Comparison of ENCODE assay signal across 17 cellular contexts in genomic region chr2:191907545-191907944, GRCh38.
A peak's percentile ranks its signal among the peaks of the same experiment; 100 is the strongest.
DNase-seq lines count a peak whose midpoint lies in the region; ATAC-seq and TF ChIP-seq lines count a peak whose summit lies in the region.
"Had no signal": no experiment of that assay in that cellular context is flagged by ENCODE, and none has a peak within 500 bp of the region (broad histone marks: within the 10 kb centered on the region; RNA-seq: fewer than 3 reads in every experiment).

No MANE protein-coding gene starts in this region.

- intact Hi-C loops in left ventricle myocardium superior (cut with micrococcal nuclease), result loop anchor here (10.0 kb wide), 1 partner anchor 73 kb away; no protein-coding TSS in a partner anchor

- no peaks in the 10 kb centered on the region for H4K20me1 ChIP-seq in osteoblast (ENCODE audit: insufficient read depth, low read length)

- ATAC-seq in left ventricle myocardium superior (peak; percentile 89), HG02763 (IDR thresholded peaks at IDR 0.05; ENCODE audit: unreplicated experiment) (no peak), HG03442 (IDR thresholded peaks at IDR 0.05; ENCODE audit: unreplicated experiment) (no peak)
- ATAC-seq: activated CD8-positive, alpha-beta T cell treated with anti-CD3 and anti-CD28 coated beads, Interleukin-2, amount 10 ng/mL, durations not matched to agents 7 days and 5 days had no signal

- H3K36me3 ChIP-seq in osteoblast (ENCODE audit: insufficient read depth, low read length), result no peaks in the 10 kb centered on the region

- no peaks in the 10 kb centered on the region for H3K9me3 ChIP-seq in osteoblast (ENCODE audit: low read depth, low read length)
- H3K9me3 ChIP-seq: testis had no signal

- no peaks in the 10 kb centered on the region for H3K79me2 ChIP-seq in osteoblast (ENCODE audit: insufficient read depth, low read length)

- peak; percentile 18 for DNase-seq in ACHN
- peak; percentile 48 for DNase-seq in LHCN-M2 (ENCODE audit: low read depth)
- no peak for DNase-seq in choroid plexus epithelial cell (ENCODE audit: low read depth)
- no peak for DNase-seq in left ventricle myocardium superior
- DNase-seq in osteoblast (ENCODE audit: insufficient read length, low spot score, missing footprints), result no peak
- no peak for DNase-seq in RKO (ENCODE audit: low spot score)
- DNase-seq: activated CD8-positive, alpha-beta T cell treated with anti-CD3 and anti-CD28 coated beads, Interleukin-2, amount 10 ng/mL, durations not matched to agents 7 days and 5 days; central memory CD4-positive, alpha-beta T cell; GF-D8; islet precursor cell; NCI-H2029; NCI-H524 treated with DMSO at 0.1 percent for 48 hours; PC-9; stimulated activated CD4-positive, alpha-beta T cell treated with anti-CD3 and anti-CD28 coated beads, Interleukin-4, amount 100 ng/mL, for 1 hour; testis had no signal

- no peak overlapping the region for H2AFZ ChIP-seq in osteoblast (ENCODE audit: low read length)
- H2AFZ ChIP-seq: PC-9 had no signal

- no peak overlapping the region for H3K27ac ChIP-seq in osteoblast (ENCODE audit: low read depth, low read length)
- H3K27ac ChIP-seq: PC-9, testis had no signal

- H3K27me3 ChIP-seq in osteoblast (ENCODE audit: insufficient read depth, low read length), result no peaks in the 10 kb centered on the region
- H3K27me3 ChIP-seq: testis had no signal

- H3K4me1 ChIP-seq in osteoblast (ENCODE audit: insufficient read depth, low read length), result peaks cover 9% of the 10 kb centered on the region
- H3K4me1 ChIP-seq: testis had no signal

- H3K4me3 ChIP-seq in choroid plexus epithelial cell (ENCODE audit: low read depth, low read length) (no peak overlapping the region), osteoblast (ENCODE audit: insufficient read depth, low read length) (no peak overlapping the region)
- H3K4me3 ChIP-seq: PC-9, testis had no signal

- TF ChIP-seq CTCF in choroid plexus epithelial cell (conservative IDR thresholded peaks at IDR 0.05; ENCODE audit: low read depth, low read length), result peak; percentile 35
- TF ChIP-seq CTCF in osteoblast (IDR thresholded peaks at IDR 0.05; ENCODE audit: extremely low read depth, low read depth, low read length), result no peak

- in situ Hi-C loops in ACHN (cut with HindIII; ENCODE audit: low pct_ligation_motif_present, low pct_unique_long_range_greater_than_20kb, low sequenced_read_pairs), result no loop called here

- no peak overlapping the region for H3K4me2 ChIP-seq in osteoblast (ENCODE audit: insufficient read depth, low read length)
- H3K4me2 ChIP-seq: PC-9 had no signal

Comparison
In these comparisons a context has a peak if more than half of its experiments do, and no peak if none do; other contexts are left out.
1. DNase-seq: peak in ACHN (single experiment) and LHCN-M2 (single experiment); none in choroid plexus epithelial cell (single experiment), left ventricle myocardium superior (single experiment), osteoblast (single experiment) and RKO (single experiment).